Comparison of ENCODE assay signal across 10 cellular contexts in genomic region chr2:97095661-97096060, GRCh38. TPM values are rescaled to one million over a fixed set of nuclear protein-coding genes. Genes with fewer than 3 reads are reported as not detected.
DNase-seq lines count a peak whose midpoint lies in the region; ATAC-seq and TF ChIP-seq lines count a peak whose summit lies in the region.
"Had no signal": no experiment of that assay in that cellular context is flagged by ENCODE, and none has a peak within 500 bp of the region (broad histone marks: within the 10 kb centered on the region; RNA-seq: fewer than 3 reads in every experiment).

No MANE protein-coding gene starts in this region.

- no peaks in the 10 kb centered on the region for H3K79me2 ChIP-seq in Loucy (ENCODE audit: insufficient read depth, low read length)
- H3K79me2 ChIP-seq in parathyroid adenoma = no peaks in the 10 kb centered on the region

- CTCF ChIA-PET in CD8-positive, alpha-beta memory T cell (lab: Charles Lee) = interaction anchor here (1.8 kb wide), 1 partner anchor 17 kb away, joined by 6 read pairs; the partner anchor contains the start of gene ANKRD36

- H3K9me3 Mint-ChIP-seq in CD8-positive, alpha-beta memory T cell = no peaks in the 10 kb centered on the region

- H3K4me3 ChIP-seq in CD8-positive, alpha-beta memory T cell (ENCODE audit: low read length) = no peak overlapping the region
- peak overlapping the region; percentile 70 for H3K4me3 ChIP-seq in Loucy (ENCODE audit: low read length, poor library complexity, severe bottlenecking)
- H3K4me3 ChIP-seq in endocrine pancreas (ENCODE audit: control insufficient read depth, insufficient read depth, low read length) = no peak overlapping the region
- no peak overlapping the region for H3K4me3 ChIP-seq in parathyroid adenoma (ENCODE audit: low read depth, low read length)
- no peak overlapping the region for H3K4me3 ChIP-seq in MG63
- H3K4me3 ChIP-seq: SJSA1 had no signal

- H3K36me3 Mint-ChIP-seq in CD8-positive, alpha-beta memory T cell = peaks cover 0 to 2% (median 0%) of the 10 kb centered on the region in 3 donors

- ATAC-seq in HG02981 (IDR thresholded peaks at IDR 0.05; ENCODE audit: unreplicated experiment) (no peak), HG03460 (IDR thresholded peaks at IDR 0.05; ENCODE audit: unreplicated experiment) (no peak), HG03520 (IDR thresholded peaks at IDR 0.05; ENCODE audit: unreplicated experiment) (no peak)

- peak overlapping the region; percentile 41 for H2AFZ ChIP-seq in Loucy (ENCODE audit: low read length)
- H2AFZ ChIP-seq in parathyroid adenoma = peak overlapping the region; percentile 91

- H3K9me3 ChIP-seq in CD8-positive, alpha-beta memory T cell (ENCODE audit: low read length) = no peaks in the 10 kb centered on the region
- H3K9me3 ChIP-seq in Loucy (ENCODE audit: insufficient read depth, low read depth, low read length) = no peaks in the 10 kb centered on the region
- H3K9me3 ChIP-seq in endocrine pancreas (ENCODE audit: control insufficient read depth, low read length) = no peaks in the 10 kb centered on the region
- no peaks in the 10 kb centered on the region for H3K9me3 ChIP-seq in parathyroid adenoma (ENCODE audit: control insufficient read depth, low read length)
- no peaks in the 10 kb centered on the region for H3K9me3 ChIP-seq in MG63
- H3K9me3 ChIP-seq: SJSA1 had no signal

- peak overlapping the region; percentile 53 for H3K9ac ChIP-seq in Loucy (ENCODE audit: low read depth, low read length, poor library complexity, severe bottlenecking)
- H3K9ac ChIP-seq in endocrine pancreas (ENCODE audit: control insufficient read depth, insufficient read depth, low read length) = peak overlapping the region; percentile 51
- H3K9ac ChIP-seq in parathyroid adenoma = no peak overlapping the region

- no peaks in the 10 kb centered on the region for H3F3A ChIP-seq in Loucy (ENCODE audit: low read depth)

- no peak for TF ChIP-seq CTCF in Loucy (conservative IDR thresholded peaks at IDR 0.05; ENCODE audit: low read length)
- no peak for TF ChIP-seq CTCF in parathyroid adenoma (IDR thresholded peaks at IDR 0.05)

- H3K4me3 Mint-ChIP-seq in CD8-positive, alpha-beta memory T cell = peak overlapping the region; percentile 70 to 86 (median 80)

- H3K4me1 ChIP-seq in CD8-positive, alpha-beta memory T cell (ENCODE audit: insufficient read depth, low read length) = no peaks in the 10 kb centered on the region
- H3K4me1 ChIP-seq in Loucy (ENCODE audit: insufficient read depth, low read length, poor library complexity, severe bottlenecking) = peaks cover 5% of the 10 kb centered on the region
- H3K4me1 ChIP-seq in endocrine pancreas (ENCODE audit: control insufficient read depth, insufficient read depth, low read length) = no peaks in the 10 kb centered on the region
- H3K4me1 ChIP-seq in parathyroid adenoma = peaks cover 4% of the 10 kb centered on the region
- H3K4me1 ChIP-seq: SJSA1 had no signal

- POLR2A ChIA-PET in CD8-positive, alpha-beta memory T cell (lab: Charles Lee) = interaction anchor here (0.7 kb wide), 1 partner anchor 124 kb away, joined by 7 read pairs; no protein-coding TSS in a partner anchor

- H3K4me2 ChIP-seq in Loucy (ENCODE audit: low read depth, low read length, poor library complexity, severe bottlenecking) (peak overlapping the region; percentile 83), parathyroid adenoma (ENCODE audit: low read length) (peak overlapping the region; percentile 9)

- H3K9me2 ChIP-seq in Loucy (replicated peaks; ENCODE audit: low read depth, low read length) = no peaks in the 10 kb centered on the region

- no peaks in the 10 kb centered on the region for H3K27me3 ChIP-seq in CD8-positive, alpha-beta memory T cell (ENCODE audit: insufficient read depth, low read length, poor library complexity, severe bottlenecking)
- H3K27me3 ChIP-seq in Loucy (ENCODE audit: insufficient read depth, low read length, poor library complexity, severe bottlenecking) (no peaks in the 10 kb centered on the region), endocrine pancreas (ENCODE audit: control insufficient read depth, insufficient read depth, low read length) (no peaks in the 10 kb centered on the region), parathyroid adenoma (ENCODE audit: control insufficient read depth, insufficient read depth, low read length) (no peaks in the 10 kb centered on the region), MG63 (no peaks in the 10 kb centered on the region)
- H3K27me3 ChIP-seq: SJSA1 had no signal

- H3K27ac ChIP-seq in CD8-positive, alpha-beta memory T cell (ENCODE audit: low read depth, low read length) = no peak overlapping the region
- H3K27ac ChIP-seq in parathyroid adenoma = peak overlapping the region; percentile 4
- H3K27ac ChIP-seq: SJSA1 had no signal

- no peaks in the 10 kb centered on the region for H3K36me3 ChIP-seq in CD8-positive, alpha-beta memory T cell (ENCODE audit: insufficient read depth, low read length)
- no peaks in the 10 kb centered on the region for H3K36me3 ChIP-seq in Loucy (ENCODE audit: insufficient read depth, low read length)
- H3K36me3 ChIP-seq in endocrine pancreas (ENCODE audit: control insufficient read depth, insufficient read depth, low read length) = no peaks in the 10 kb centered on the region
- no peaks in the 10 kb centered on the region for H3K36me3 ChIP-seq in parathyroid adenoma (ENCODE audit: control insufficient read depth, insufficient read depth, low read length)
- H3K36me3 ChIP-seq in MG63 = no peaks in the 10 kb centered on the region
- H3K36me3 ChIP-seq: SJSA1 had no signal

- peak overlapping the region in 5 of 8 donors; percentile 84 to 90 (median 87) for H3K27ac Mint-ChIP-seq in CD8-positive, alpha-beta memory T cell

- H3K4me1 Mint-ChIP-seq in CD8-positive, alpha-beta memory T cell = peaks cover 8 to 19% (median 10%) of the 10 kb centered on the region in 3 donors

- DNase-seq in CD8-positive, alpha-beta memory T cell = no peak
- no peak for DNase-seq in MG63
- DNase-seq: GOT3 had no signal

- no peaks in the 10 kb centered on the region for H4K20me1 ChIP-seq in Loucy (ENCODE audit: insufficient read depth, low read length, poor library complexity, severe bottlenecking)

- peaks cover 16 to 21% of the 10 kb centered on the region in 2 donors for H3K27me3 Mint-ChIP-seq in CD8-positive, alpha-beta memory T cell

RNA-seq across cellular contexts. Expression of gene FAHD2B, which starts 1.0 kb away (rescaled TPM):
- total RNA-seq in CD8-positive, alpha-beta memory T cell = 10 to 100 TPM; 20.9 to 21.5 TPM
- polyA plus RNA-seq in CD8-positive, alpha-beta memory T cell = 18.5 TPM
- total RNA-seq in MG63 (2014; rRNA removed; shearing (Covaris generic); ENCODE audit: low replicate concordance) = 0.72 and 8.0 TPM in 2 replicates

RNA-seq across cellular contexts. Expression of gene ANKRD36, which starts 17.3 kb away (rescaled TPM):
- 10 to 100 TPM; 18.8 to 20.4 TPM for total RNA-seq in CD8-positive, alpha-beta memory T cell
- 11.2 TPM for polyA plus RNA-seq in CD8-positive, alpha-beta memory T cell
- 4.8 and 9.8 TPM in 2 replicates for total RNA-seq in MG63 (2014; rRNA removed; shearing (Covaris generic); ENCODE audit: low replicate concordance)
